ENCODE assay signal across 14 cellular contexts in the genomic region with DNA sequence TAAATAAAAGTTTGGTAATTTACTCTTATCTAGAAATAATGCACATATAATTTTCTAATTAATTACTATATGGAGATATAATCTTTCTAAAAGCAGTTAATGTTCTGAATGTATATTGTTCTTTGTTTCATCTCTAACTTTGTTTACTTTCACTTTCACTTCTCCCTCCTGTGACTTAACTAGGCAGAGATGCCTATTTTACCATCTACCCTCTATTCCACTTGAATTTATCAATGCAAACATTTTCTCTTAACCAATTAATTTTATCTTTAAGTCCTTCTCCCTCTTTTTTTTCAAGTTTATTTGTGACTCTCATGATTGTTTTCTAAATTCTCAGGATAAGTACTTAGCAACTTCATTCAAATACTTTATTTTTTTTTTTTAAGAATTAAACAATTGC. TPM values are rescaled to one million over a fixed set of nuclear protein-coding genes. Genes with fewer than 3 reads are reported as not detected.
DNase-seq lines count a peak whose midpoint lies in the region; ATAC-seq and TF ChIP-seq lines count a peak whose summit lies in the region.
"Had no signal": no experiment of that assay in that cellular context is flagged by ENCODE, and none has a peak within 500 bp of the region (broad histone marks: within the 10 kb centered on the region; RNA-seq: fewer than 3 reads in every experiment).

No MANE protein-coding gene starts in this region.

- peak overlapping the region; percentile 21 for H3K4me3 ChIP-seq in MG63
- H3K4me3 ChIP-seq in mucosa of descending colon: no peak overlapping the region
- peak overlapping the region in 3 of 10 donors; percentile 4 to 22 (median 22) for H3K4me3 ChIP-seq in heart right ventricle

- H3K27me3 Mint-ChIP-seq in activated T-helper 17 cell treated with anti-CD3 and anti-CD28 coated beads, Interleukin-2, amount 50 U/mL, for 72 hours: no peaks in the 10 kb centered on the region
- H3K27me3 Mint-ChIP-seq in natural killer cell treated with Interleukin-12 subunit alpha and Interleukin-12 subunit beta and Interleukin-15 and Interleukin-18, amount 100 ng/mL, for 72 hours: no peaks in the 10 kb centered on the region

- H3K27ac ChIP-seq in heart right ventricle: no peak overlapping the region
- H3K27ac ChIP-seq: 22Rv1, heart left ventricle had no signal

- no peaks in the 10 kb centered on the region for H3K4me1 ChIP-seq in mucosa of descending colon (ENCODE audit: low read depth)
- H3K4me1 ChIP-seq in heart right ventricle: peaks cover 0 to 48% (median 6%) of the 10 kb centered on the region in 9 donors

- peak overlapping the region; percentile 88 for H3K27ac Mint-ChIP-seq in activated T-helper 17 cell treated with anti-CD3 and anti-CD28 coated beads, Interleukin-2, amount 50 U/mL, for 72 hours
- H3K27ac Mint-ChIP-seq in natural killer cell treated with Interleukin-12 subunit alpha and Interleukin-12 subunit beta and Interleukin-15 and Interleukin-18, amount 100 ng/mL, for 72 hours: no peak overlapping the region

- peaks cover 45% of the 10 kb centered on the region for H3K4me1 Mint-ChIP-seq in activated T-helper 17 cell treated with anti-CD3 and anti-CD28 coated beads, Interleukin-2, amount 50 U/mL, for 72 hours
- peaks cover 56 to 72% of the 10 kb centered on the region in 2 donors for H3K4me1 Mint-ChIP-seq in natural killer cell treated with Interleukin-12 subunit alpha and Interleukin-12 subunit beta and Interleukin-15 and Interleukin-18, amount 100 ng/mL, for 72 hours (ENCODE audit: low read depth in 2 of 2)

- no peak for ATAC-seq in activated T-helper 17 cell treated with anti-CD3 and anti-CD28 coated beads, Interleukin-2, amount 50 U/mL, for 72 hours (replicated peaks)
- ATAC-seq in natural killer cell treated with Interleukin-12 subunit alpha and Interleukin-12 subunit beta and Interleukin-15 and Interleukin-18, amount 100 ng/mL, for 72 hours: no peak
- ATAC-seq in GM18498 (IDR thresholded peaks at IDR 0.05; ENCODE audit: unreplicated experiment): no peak
- ATAC-seq in mucosa of descending colon: no peak
- no peak for ATAC-seq in heart right ventricle
- ATAC-seq: heart left ventricle had no signal

- H3K9me3 Mint-ChIP-seq in activated T-helper 17 cell treated with anti-CD3 and anti-CD28 coated beads, Interleukin-2, amount 50 U/mL, for 72 hours: no peaks in the 10 kb centered on the region
- peaks cover 3% of the 10 kb centered on the region for H3K9me3 Mint-ChIP-seq in natural killer cell treated with Interleukin-12 subunit alpha and Interleukin-12 subunit beta and Interleukin-15 and Interleukin-18, amount 100 ng/mL, for 72 hours

- peak; percentile 10 for DNase-seq in NCI-H345 treated with DMSO at 0.1 percent for 48 hours (lab: John Stamatoyannopoulos, UW; ENCODE audit: unreplicated experiment)
- no peak for DNase-seq in NCI-H345 (lab: John Stamatoyannopoulos, UW)
- no peak for DNase-seq in MG63
- DNase-seq in natural killer cell treated with Interleukin-12 subunit alpha and Interleukin-12 subunit beta and Interleukin-15 and Interleukin-18, amount 100 ng/mL, for 72 hours (ENCODE audit: low spot score): no peak
- DNase-seq in mucosa of descending colon: no peak
- no peak for DNase-seq in heart right ventricle
- DNase-seq: cerebellar nuclear complex, heart left ventricle, right cardiac atrium, Right ventricle myocardium superior had no signal

- H3K36me3 ChIP-seq in MG63 (no peaks in the 10 kb centered on the region), mucosa of descending colon (ENCODE audit: low read depth) (no peaks in the 10 kb centered on the region), heart right ventricle (no peaks in the 10 kb centered on the region)
- H3K36me3 ChIP-seq: heart left ventricle had no signal

- no peaks in the 10 kb centered on the region for H3K36me3 Mint-ChIP-seq in activated T-helper 17 cell treated with anti-CD3 and anti-CD28 coated beads, Interleukin-2, amount 50 U/mL, for 72 hours (ENCODE audit: low read depth)
- H3K36me3 Mint-ChIP-seq in natural killer cell treated with Interleukin-12 subunit alpha and Interleukin-12 subunit beta and Interleukin-15 and Interleukin-18, amount 100 ng/mL, for 72 hours: peaks cover 19% of the 10 kb centered on the region

- no peak for TF ChIP-seq CTCF in mucosa of descending colon (IDR thresholded peaks at IDR 0.05)
- TF ChIP-seq CTCF in heart right ventricle (IDR thresholded peaks at IDR 0.05): no peak

- H3K27me3 ChIP-seq in MG63 (no peaks in the 10 kb centered on the region), heart right ventricle (peaks cover 0 to 24% (median 13%) of the 10 kb centered on the region in 7 donors)

- intact Hi-C loops in mucosa of descending colon (cut with DNase I, micrococcal nuclease): no loop called here
- intact Hi-C loops in heart right ventricle (cut with DNase I): loop anchor here in 6 of 10 donors (5.0 to 10.0 kb wide), 4 partner anchors 81 to 189 kb away; a partner anchor contains a TSS

- peak overlapping the region; percentile 63 for H3K4me3 Mint-ChIP-seq in activated T-helper 17 cell treated with anti-CD3 and anti-CD28 coated beads, Interleukin-2, amount 50 U/mL, for 72 hours
- H3K4me3 Mint-ChIP-seq in natural killer cell treated with Interleukin-12 subunit alpha and Interleukin-12 subunit beta and Interleukin-15 and Interleukin-18, amount 100 ng/mL, for 72 hours: peak overlapping the region; percentile 77

- H3K9me3 ChIP-seq in MG63: peaks cover 6% of the 10 kb centered on the region; the same call in 1 of the 2 replicates
- no peaks in the 10 kb centered on the region for H3K9me3 ChIP-seq in mucosa of descending colon
- H3K9me3 ChIP-seq in heart right ventricle: no peaks in the 10 kb centered on the region
- H3K9me3 ChIP-seq: heart left ventricle had no signal

RNA-seq across cellular contexts. Expression of a gene that starts 55.1 kb away (rescaled TPM):
- total RNA-seq in MG63 (2014; rRNA removed; shearing (Covaris generic); ENCODE audit: low replicate concordance): not detected in 2 replicates
- total RNA-seq in activated T-helper 17 cell treated with anti-CD3 and anti-CD28 coated beads, Interleukin-2, amount 50 U/mL, for 72 hours: under 1 TPM; 0.24 to 0.79 TPM
- total RNA-seq in natural killer cell treated with Interleukin-12 subunit alpha and Interleukin-12 subunit beta and Interleukin-15 and Interleukin-18, amount 100 ng/mL, for 72 hours: 10 to 100 TPM; 36.3 to 57.7 TPM
- total RNA-seq in mucosa of descending colon (1 to 10 TPM in 2 of 3 donors, under 1 TPM in 1; 0.93 to 7.1 (median 5.9) TPM), heart right ventricle (10 to 100 TPM in 1 of 10 donors, 1 to 10 TPM in 6, under 1 TPM in 3; 0.48 to 35.3 (median 1.2) TPM)
- polyA plus RNA-seq in heart right ventricle: 10 to 100 TPM in 1 of 2 donors, 1 to 10 TPM in 1; 1.5 to 44.9 TPM
- total RNA-seq: H4 had no signal

Comparison
In these comparisons a context has a peak if more than half of its experiments do, and no peak if none do; other contexts are left out.
1. intact Hi-C loops: an anchor here in heart right ventricle (5.0 to 10.0 kb wide); none called in mucosa of descending colon.